In the genomic region with DNA sequence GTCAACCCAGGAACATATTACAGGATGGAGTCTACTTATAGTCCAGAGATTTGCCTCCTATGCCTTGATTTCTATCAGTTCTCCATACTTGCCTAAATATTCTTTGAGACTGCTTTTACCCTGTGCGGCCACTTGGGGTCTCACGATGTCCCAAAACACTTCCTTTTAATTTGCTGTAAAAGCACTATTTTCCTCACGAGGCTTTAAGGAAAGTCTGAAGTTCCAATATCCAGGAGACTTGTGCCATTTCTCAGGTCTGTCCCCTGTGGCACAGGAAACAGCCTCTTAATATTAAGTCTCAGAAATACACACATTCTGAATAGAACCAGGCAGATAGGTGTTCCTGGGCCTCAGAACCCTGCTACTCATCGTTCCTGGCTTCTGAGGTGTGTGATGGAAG, we compare ENCODE assay signal across 8 cellular contexts.
DNase-seq lines count a peak whose midpoint lies in the region; ATAC-seq and TF ChIP-seq lines count a peak whose summit lies in the region.

No MANE protein-coding gene starts in this region.

- no peaks in the 10 kb centered on the region for H3K9me3 ChIP-seq in T-helper 17 cell (ENCODE audit: control insufficient read depth, low read length, poor library complexity, severe bottlenecking)

- H3K27ac ChIP-seq in C4-2B = no peak overlapping the region

- H3K4me3 Mint-ChIP-seq in T-helper 17 cell = no peak overlapping the region

- peaks cover 3% of the 10 kb centered on the region for H3K4me1 Mint-ChIP-seq in T-helper 17 cell

- H3K27me3 Mint-ChIP-seq in T-helper 17 cell = no peaks in the 10 kb centered on the region

- DNase-seq in T-helper 17 cell (no peak), fibroblast of pulmonary artery (ENCODE audit: low read depth) (peak; percentile 49), pons (ENCODE audit: low spot score) (peak; percentile 13), NCI-H1436 (lab: John Stamatoyannopoulos, UW) (no peak)

- no peak overlapping the region for H3K4me3 ChIP-seq in fibroblast of pulmonary artery (replicated peaks; ENCODE audit: low read depth, low read length)

- H3K36me3 Mint-ChIP-seq in T-helper 17 cell (ENCODE audit: low read depth) = peaks cover 4% of the 10 kb centered on the region

- ATAC-seq in GM18498 (IDR thresholded peaks at IDR 0.05; ENCODE audit: unreplicated experiment) (peak; percentile 74), HG03342 (IDR thresholded peaks at IDR 0.05; ENCODE audit: unreplicated experiment) (peak; percentile 66), T-helper 17 cell (peak; percentile 69), GM18520 (IDR thresholded peaks at IDR 0.05; ENCODE audit: unreplicated experiment) (no peak)

- TF ChIP-seq CTCF in C4-2B (conservative IDR thresholded peaks at IDR 0.05) (peak; percentile 47), fibroblast of pulmonary artery (IDR thresholded peaks at IDR 0.05; ENCODE audit: low read length, missing control alignments) (peak; percentile 47)

- no peak overlapping the region for H3K27ac Mint-ChIP-seq in T-helper 17 cell

Comparison
In these comparisons a context has a peak if more than half of its experiments do, and no peak if none do; other contexts are left out.
1. DNase-seq: peak in fibroblast of pulmonary artery (single experiment) and pons (single experiment); none in T-helper 17 cell (0 of 3) and NCI-H1436 (single experiment).